In genomic region chr13:38321654-38322053, GRCh38 we compare ENCODE assay signal across 17 cellular contexts. TPM values are rescaled to one million over a fixed set of nuclear protein-coding genes. Genes with fewer than 3 reads are reported as not detected.
DNase-seq lines count a peak whose midpoint lies in the region; ATAC-seq, FAIRE-seq and TF ChIP-seq lines count a peak whose summit lies in the region.
"Had no signal": no experiment of that assay in that cellular context is flagged by ENCODE, and none has a peak within 500 bp of the region (broad histone marks: within the 10 kb centered on the region; RNA-seq: fewer than 3 reads in every experiment).

No MANE protein-coding gene starts in this region.

- in situ Hi-C loops in GM12878 (cut with MboI): no loop called here

- H3K9ac ChIP-seq in GM12878 (ENCODE audit: control insufficient read depth, insufficient read depth, low read length): no peak overlapping the region
- H3K9ac ChIP-seq: BLaER1 treated with 17β-estradiol and CSF1 and Interleukin-3, amounts not matched to agents 10 nM and 100 nM had no signal

- H2AFZ ChIP-seq in GM12878 (ENCODE audit: control insufficient read depth, low read depth, low read length): no peak overlapping the region
- H2AFZ ChIP-seq: GM23338 had no signal

- intact Hi-C loops in GM12878 (cut with micrococcal nuclease; ENCODE audit: unreplicated experiment): no loop called here

- H3K4me2 ChIP-seq in GM12878 (ENCODE audit: control insufficient read depth, insufficient read depth): no peak overlapping the region
- H3K4me2 ChIP-seq: BLaER1 treated with 17β-estradiol and CSF1 and Interleukin-3, amounts not matched to agents 10 nM and 100 nM; GM23338 had no signal

- no peaks in the 10 kb centered on the region for H3K4me1 ChIP-seq in GM12878 (ENCODE audit: control insufficient read depth, insufficient read depth, low read length)
- H3K4me1 ChIP-seq: BLaER1 treated with 17β-estradiol and CSF1 and Interleukin-3, amounts not matched to agents 10 nM and 100 nM had no signal

- no TSS peak for BruUV-seq in GM12878 (replicated peaks; lab: Mats Ljungman, UMichigan)

- 66% methylated on average over 5 of the region's 5 CpGs for WGBS in GM12878 (ENCODE audit: insufficient coverage, insufficient replicate concordance, low lambda C conversion rate, missing lambda C conversion rate)

- no peak for TF ChIP-seq RAD21 in GM12878 (IDR thresholded peaks at IDR 0.05; ENCODE audit: insufficient read depth, low read depth, low read length)

- ATAC-seq in GM18867 (IDR thresholded peaks at IDR 0.05; ENCODE audit: unreplicated experiment): peak; percentile 98
- peak; percentile 70 for ATAC-seq in HG02870 (IDR thresholded peaks at IDR 0.05; ENCODE audit: unreplicated experiment)
- ATAC-seq in GM12878: peak; percentile 50; the same call in 2 of the 3 replicates
- ATAC-seq: CD8-positive, alpha-beta T cell; GM23338 had no signal

- no peaks in the 10 kb centered on the region for H4K20me1 ChIP-seq in GM12878 (ENCODE audit: control insufficient read depth, insufficient read depth)
- H4K20me1 ChIP-seq: BLaER1 treated with 17β-estradiol and CSF1 and Interleukin-3, amounts not matched to agents 10 nM and 100 nM had no signal

- H3K36me3 ChIP-seq in GM12878 (ENCODE audit: control insufficient read depth in 2 of 2, insufficient read depth in 2 of 2, low read length in 1 of 2): no peaks in the 10 kb centered on the region
- H3K36me3 ChIP-seq: BLaER1 treated with 17β-estradiol and CSF1 and Interleukin-3, amounts not matched to agents 10 nM and 100 nM had no signal

- no peaks in the 10 kb centered on the region for H3K9me3 ChIP-seq in GM12878 (replicated peaks; ENCODE audit: control insufficient read depth, insufficient read depth, low read length)

- TF ChIP-seq CTCF in GM12878 (IDR thresholded peaks at IDR 0.05 in 2 of 3, conservative IDR thresholded peaks at IDR 0.05 in 1 of 3; ENCODE audit: control insufficient read depth in 2 of 3, extremely low read depth in 1 of 3, insufficient read depth in 1 of 3, low read depth in 3 of 3, low read length in 3 of 3): no peak

- TF ChIP-seq POLR2A in GM12878 (IDR thresholded peaks at IDR 0.05; ENCODE audit: low read depth, low read length): no peak

- H3K4me3 ChIP-seq in GM12878: no peak overlapping the region
- H3K4me3 ChIP-seq: BLaER1 treated with 17β-estradiol and CSF1 and Interleukin-3, amounts not matched to agents 10 nM and 100 nM; GM23338 had no signal

- FAIRE-seq in GM12878 (lab: Jason Lieb, UNC) (no peak), HTR-8/SVneo (lab: Jason Lieb, UNC) (no peak)
- FAIRE-seq: H54 had no signal

- POLR2A ChIA-PET in GM12878 (lab: Charles Lee): no interaction called here

- no peak for TF ChIP-seq EP300 in GM12878 (IDR thresholded peaks at IDR 0.05; ENCODE audit: borderline replicate concordance in 1 of 2, control insufficient read depth in 1 of 2, low read depth in 2 of 2, low read length in 2 of 2)

- SMC1A ChIA-PET in GM12878 (lab: Charles Lee; ENCODE audit: uncharacterized antibody, unreplicated experiment): interaction anchor here (0.6 kb wide), 1 partner anchor 19 kb away, joined by 3 read pairs; no protein-coding TSS in a partner anchor

- no peak overlapping the region for H3K27ac ChIP-seq in GM12878 (ENCODE audit: control insufficient read depth, insufficient read depth)
- H3K27ac ChIP-seq: BLaER1 treated with 17β-estradiol and CSF1 and Interleukin-3, amounts not matched to agents 10 nM and 100 nM had no signal

- RAD21 ChIA-PET in GM12878 (lab: Charles Lee; ENCODE audit: unreplicated experiment): no interaction called here

- no peaks in the 10 kb centered on the region for H3K27me3 ChIP-seq in GM12878 (replicated peaks in 1 of 2; ENCODE audit: control insufficient read depth in 2 of 2, insufficient read depth in 2 of 2, low read length in 1 of 2)
- H3K27me3 ChIP-seq: BLaER1 treated with 17β-estradiol and CSF1 and Interleukin-3, amounts not matched to agents 10 nM and 100 nM had no signal

- no peak for DNase-seq in GM12878 (ENCODE audit: low read depth, low spot score)
- DNase-seq in iris pigment epithelial cell (ENCODE audit: low read depth): peak; percentile 8
- DNase-seq in NCI-H446 treated with DMSO at 0.1 percent for 48 hours (lab: John Stamatoyannopoulos, UW): no peak
- no peak for DNase-seq in NCI-H82 treated with DMSO at 0.1 percent for 48 hours (lab: John Stamatoyannopoulos, UW; ENCODE audit: unreplicated experiment)
- no peak for DNase-seq in HTR-8/SVneo (ENCODE audit: insufficient read length, low spot score)
- DNase-seq: Calu3; CD8-positive, alpha-beta T cell; DMS79 treated with DMSO at 0.1 percent for 48 hours; GF-D8; HCEC 1CT; Kasumi-1; KG1 had no signal

- CTCF ChIA-PET in GM12878 (lab: Yijun Ruan, JAX): no interaction called here

- H3K79me2 ChIP-seq in GM12878 (ENCODE audit: control insufficient read depth, insufficient read depth, low read length): no peaks in the 10 kb centered on the region

TF ChIP-seq in GM12878, 131 proteins besides CTCF, POLR2A, EP300 and RAD21:
- TF ChIP-seq GATAD2B (conservative IDR thresholded peaks at IDR 0.05; ENCODE audit: low read depth) (no peak), ZNF384 (IDR thresholded peaks at IDR 0.05; ENCODE audit: borderline replicate concordance, low read depth, low read length) (peak; percentile 59; the same call in 1 of the 2 replicates), BHLHE40 (IDR thresholded peaks at IDR 0.05; ENCODE audit: borderline replicate concordance in 1 of 2, low read depth in 2 of 2, low read length in 1 of 2) (peak in 1 of 2 experiments; percentile 19; a peak in 1 of 4 replicates), POLR2AphosphoS5 (IDR thresholded peaks at IDR 0.05; ENCODE audit: low read length) (no peak), BCL11A (IDR thresholded peaks at IDR 0.05; ENCODE audit: low read depth, low read length) (no peak)

RNA-seq across cellular contexts. Expression of gene UFM1, which starts 28.0 kb away (rescaled TPM):
- total RNA-seq in GM12878 (2013; cell fraction: nucleolus; rRNA removed): 125 and 126 TPM in 2 replicates
- total RNA-seq in GM12878 (2014; rRNA removed) (44.2 and 56.5 TPM in 2 replicates), GM12878 (2014; rRNA removed; fragmentation: Illumina TruSeq; extraction: Trizol) (61.3 and 63.7 TPM in 2 replicates), GM12878 (2021) (40.8 and 42.9 TPM in 2 replicates)
- 29.6 TPM for polyA plus RNA-seq in GM12878 (2011; ENCODE audit: low read depth)
- polyA plus RNA-seq in GM12878 (2011; rRNA removed) (86.3 and 128 TPM in 2 replicates), GM12878 (2014; fragmentation: Illumina TruSeq; extraction: Trizol) (51.5 and 72.7 TPM in 2 replicates), GM12878 (2014; fragmentation: Nextera tagmentation; extraction: Ambion mirVana) (10 to 100 TPM; 91.9 to 96.5 TPM), GM12878 (2014; rRNA removed) (35.7 and 45.7 TPM in 2 replicates), GM12878 (2016; fragmentation: Nextera tagmentation; extraction: Ambion mirVana) (10 to 100 TPM; 89.4 to 92.6 TPM)
- 24.6 and 25.5 TPM in 2 replicates for polyA plus RNA-seq in GM12878 (2011; cell fraction: cytosol; rRNA removed)
- polyA plus RNA-seq in GM12878 (2011; cell fraction: nucleus; rRNA removed): 35.1 and 58.7 TPM in 2 replicates
- 50.4 and 54.5 TPM in 2 replicates for polyA plus RNA-seq in GM12878 (2012)
- polyA minus RNA-seq in GM12878 (2011; rRNA and poly(A)+ RNA removed): 32.5 and 44.8 TPM in 2 replicates
- polyA minus RNA-seq in GM12878 (2011; cell fraction: cytosol; rRNA and poly(A)+ RNA removed): 21.1 and 22.8 TPM in 2 replicates
- polyA minus RNA-seq in GM12878 (2011; cell fraction: nucleus; rRNA and poly(A)+ RNA removed): 56.8 and 59.5 TPM in 2 replicates
